1 cellular context compared by ENCODE assay signal in the genomic region with DNA sequence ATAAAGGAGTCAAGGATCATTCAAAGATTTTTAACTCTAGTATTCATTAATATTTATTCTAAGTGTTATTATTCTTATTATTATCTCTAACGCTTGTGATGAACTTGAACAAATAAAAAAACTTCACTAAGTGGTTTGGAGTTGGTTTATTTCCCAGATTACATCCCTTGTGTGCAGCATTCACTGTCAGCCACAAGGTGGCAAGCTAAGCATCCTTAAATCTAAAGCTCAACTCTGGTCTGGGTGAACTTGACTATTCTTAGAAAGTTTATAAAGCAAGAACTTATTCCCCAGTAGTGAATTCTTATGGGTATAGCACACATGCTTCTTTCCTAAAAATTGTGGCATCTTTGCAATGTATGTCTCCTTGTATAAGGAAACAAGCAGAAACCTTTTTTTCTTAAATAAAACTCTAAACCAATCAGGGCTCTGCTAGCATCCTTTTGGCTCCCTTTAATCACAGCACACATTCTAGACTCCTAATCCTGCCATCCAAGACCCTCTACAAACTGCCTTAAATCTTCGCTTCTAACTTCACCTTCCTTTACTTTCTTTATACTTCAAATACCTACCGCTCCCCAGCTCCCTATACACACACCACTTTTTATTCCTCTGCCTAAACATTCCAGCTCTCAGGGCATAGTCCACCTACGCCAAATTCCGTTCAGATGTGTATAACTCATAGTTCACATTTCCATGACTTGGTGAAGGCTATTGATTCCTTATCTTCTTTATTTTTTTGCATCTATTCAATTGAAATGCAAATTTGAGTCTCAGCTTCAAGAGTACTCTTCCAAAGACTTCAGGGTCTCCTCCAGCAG.
TF ChIP-seq lines count a peak whose summit lies in the region.

No MANE protein-coding gene starts in this region.

TF ChIP-seq in HepG2, 621 proteins besides CTCF, POLR2A, EP300 and RAD21 (continued from another document):
- TF ChIP-seq, protein P1, sequence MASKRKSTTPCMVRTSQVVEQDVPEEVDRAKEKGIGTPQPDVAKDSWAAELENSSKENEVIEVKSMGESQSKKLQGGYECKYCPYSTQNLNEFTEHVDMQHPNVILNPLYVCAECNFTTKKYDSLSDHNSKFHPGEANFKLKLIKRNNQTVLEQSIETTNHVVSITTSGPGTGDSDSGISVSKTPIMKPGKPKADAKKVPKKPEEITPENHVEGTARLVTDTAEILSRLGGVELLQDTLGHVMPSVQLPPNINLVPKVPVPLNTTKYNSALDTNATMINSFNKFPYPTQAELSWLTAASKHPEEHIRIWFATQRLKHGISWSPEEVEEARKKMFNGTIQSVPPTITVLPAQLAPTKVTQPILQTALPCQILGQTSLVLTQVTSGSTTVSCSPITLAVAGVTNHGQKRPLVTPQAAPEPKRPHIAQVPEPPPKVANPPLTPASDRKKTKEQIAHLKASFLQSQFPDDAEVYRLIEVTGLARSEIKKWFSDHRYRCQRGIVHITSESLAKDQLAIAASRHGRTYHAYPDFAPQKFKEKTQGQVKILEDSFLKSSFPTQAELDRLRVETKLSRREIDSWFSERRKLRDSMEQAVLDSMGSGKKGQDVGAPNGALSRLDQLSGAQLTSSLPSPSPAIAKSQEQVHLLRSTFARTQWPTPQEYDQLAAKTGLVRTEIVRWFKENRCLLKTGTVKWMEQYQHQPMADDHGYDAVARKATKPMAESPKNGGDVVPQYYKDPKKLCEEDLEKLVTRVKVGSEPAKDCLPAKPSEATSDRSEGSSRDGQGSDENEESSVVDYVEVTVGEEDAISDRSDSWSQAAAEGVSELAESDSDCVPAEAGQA (IDR thresholded peaks at IDR 0.05; ENCODE audit: low read depth), result no peak
- TF ChIP-seq, protein P1 (CRISPR knock-in tag; IDR thresholded peaks at IDR 0.05; ENCODE audit: borderline replicate concordance), result no peak
- TF ChIP-seq CREM (IDR thresholded peaks at IDR 0.05) (no peak), CREM (CRISPR knock-in tag; IDR thresholded peaks at IDR 0.05) (no peak), ZNF138 (CRISPR knock-in tag; IDR thresholded peaks at IDR 0.05; ENCODE audit: low read depth) (no peak), SKI (IDR thresholded peaks at IDR 0.05; ENCODE audit: partially characterized antibody) (no peak), ZNF557 (CRISPR knock-in tag; IDR thresholded peaks at IDR 0.05) (no peak), ZNF382 (CRISPR knock-in tag; IDR thresholded peaks at IDR 0.05; ENCODE audit: borderline replicate concordance) (no peak), SPEN (CRISPR knock-in tag; IDR thresholded peaks at IDR 0.05; ENCODE audit: low read depth) (no peak)
- TF ChIP-seq, protein P2, sequence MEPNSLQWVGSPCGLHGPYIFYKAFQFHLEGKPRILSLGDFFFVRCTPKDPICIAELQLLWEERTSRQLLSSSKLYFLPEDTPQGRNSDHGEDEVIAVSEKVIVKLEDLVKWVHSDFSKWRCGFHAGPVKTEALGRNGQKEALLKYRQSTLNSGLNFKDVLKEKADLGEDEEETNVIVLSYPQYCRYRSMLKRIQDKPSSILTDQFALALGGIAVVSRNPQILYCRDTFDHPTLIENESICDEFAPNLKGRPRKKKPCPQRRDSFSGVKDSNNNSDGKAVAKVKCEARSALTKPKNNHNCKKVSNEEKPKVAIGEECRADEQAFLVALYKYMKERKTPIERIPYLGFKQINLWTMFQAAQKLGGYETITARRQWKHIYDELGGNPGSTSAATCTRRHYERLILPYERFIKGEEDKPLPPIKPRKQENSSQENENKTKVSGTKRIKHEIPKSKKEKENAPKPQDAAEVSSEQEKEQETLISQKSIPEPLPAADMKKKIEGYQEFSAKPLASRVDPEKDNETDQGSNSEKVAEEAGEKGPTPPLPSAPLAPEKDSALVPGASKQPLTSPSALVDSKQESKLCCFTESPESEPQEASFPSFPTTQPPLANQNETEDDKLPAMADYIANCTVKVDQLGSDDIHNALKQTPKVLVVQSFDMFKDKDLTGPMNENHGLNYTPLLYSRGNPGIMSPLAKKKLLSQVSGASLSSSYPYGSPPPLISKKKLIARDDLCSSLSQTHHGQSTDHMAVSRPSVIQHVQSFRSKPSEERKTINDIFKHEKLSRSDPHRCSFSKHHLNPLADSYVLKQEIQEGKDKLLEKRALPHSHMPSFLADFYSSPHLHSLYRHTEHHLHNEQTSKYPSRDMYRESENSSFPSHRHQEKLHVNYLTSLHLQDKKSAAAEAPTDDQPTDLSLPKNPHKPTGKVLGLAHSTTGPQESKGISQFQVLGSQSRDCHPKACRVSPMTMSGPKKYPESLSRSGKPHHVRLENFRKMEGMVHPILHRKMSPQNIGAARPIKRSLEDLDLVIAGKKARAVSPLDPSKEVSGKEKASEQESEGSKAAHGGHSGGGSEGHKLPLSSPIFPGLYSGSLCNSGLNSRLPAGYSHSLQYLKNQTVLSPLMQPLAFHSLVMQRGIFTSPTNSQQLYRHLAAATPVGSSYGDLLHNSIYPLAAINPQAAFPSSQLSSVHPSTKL (CRISPR knock-in tag; IDR thresholded peaks at IDR 0.05), result peak; percentile 7; the same call in 1 of the 2 replicates
- TF ChIP-seq, protein P3, sequence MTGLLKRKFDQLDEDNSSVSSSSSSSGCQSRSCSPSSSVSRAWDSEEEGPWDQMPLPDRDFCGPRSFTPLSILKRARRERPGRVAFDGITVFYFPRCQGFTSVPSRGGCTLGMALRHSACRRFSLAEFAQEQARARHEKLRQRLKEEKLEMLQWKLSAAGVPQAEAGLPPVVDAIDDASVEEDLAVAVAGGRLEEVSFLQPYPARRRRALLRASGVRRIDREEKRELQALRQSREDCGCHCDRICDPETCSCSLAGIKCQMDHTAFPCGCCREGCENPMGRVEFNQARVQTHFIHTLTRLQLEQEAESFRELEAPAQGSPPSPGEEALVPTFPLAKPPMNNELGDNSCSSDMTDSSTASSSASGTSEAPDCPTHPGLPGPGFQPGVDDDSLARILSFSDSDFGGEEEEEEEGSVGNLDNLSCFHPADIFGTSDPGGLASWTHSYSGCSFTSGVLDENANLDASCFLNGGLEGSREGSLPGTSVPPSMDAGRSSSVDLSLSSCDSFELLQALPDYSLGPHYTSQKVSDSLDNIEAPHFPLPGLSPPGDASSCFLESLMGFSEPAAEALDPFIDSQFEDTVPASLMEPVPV (CRISPR knock-in tag; IDR thresholded peaks at IDR 0.05), result no peak
